Comparison of ENCODE assay signal across 1 cellular context in genomic region chr9:36214571-36214970, GRCh38.
TF ChIP-seq lines count a peak whose summit lies in the region.

No MANE protein-coding gene starts in this region.

TF ChIP-seq in endothelial cell of umbilical vein, 7 proteins besides CTCF, POLR2A, EP300 and RAD21 (continued from another document):
- no peak for TF ChIP-seq MYC (IDR thresholded peaks at IDR 0.05; ENCODE audit: low read depth, low read length)
- TF ChIP-seq EZH2 (IDR thresholded peaks at IDR 0.05; ENCODE audit: borderline replicate concordance, low read depth, low read length, severe bottlenecking) = no peak
- TF ChIP-seq FOS (IDR thresholded peaks at IDR 0.05; ENCODE audit: borderline replicate concordance, insufficient read depth, low read length) = no peak
- TF ChIP-seq POLR2AphosphoS5 (IDR thresholded peaks at IDR 0.05; ENCODE audit: insufficient read depth, low read depth, low read length) = no peak
- no peak for TF ChIP-seq JUN (IDR thresholded peaks at IDR 0.05; ENCODE audit: borderline replicate concordance, insufficient read depth, insufficient read length, low read depth)
